In genomic region chr10:124640538-124641231, GRCh38 we compare ENCODE assay signal across 8 cellular contexts.
DNase-seq lines count a peak whose midpoint lies in the region; ATAC-seq lines count a peak whose summit lies in the region.

No MANE protein-coding gene starts in this region.

- intact Hi-C loops in activated T-helper 1 cell treated with anti-CD3 and anti-CD28 coated beads, Interleukin-12 subunit alpha, Interleukin-12 subunit beta, Interleukin-2, Interleukin-4 antibody, amounts not matched to agents 30 ng/mL and 10 ng/mL and 1 ng/mL, durations not matched to agents 14 hours and 24 hours and 36 hours (cut with micrococcal nuclease) = no loop called here

- no peaks in the 10 kb centered on the region for H3K9me3 Mint-ChIP-seq in activated T-helper 1 cell treated with anti-CD3 and anti-CD28 coated beads, Interleukin-12 subunit alpha, Interleukin-12 subunit beta, Interleukin-2, Interleukin-4 antibody, amounts not matched to agents 30 ng/mL and 10 ng/mL and 1 ng/mL, durations not matched to agents 14 hours and 24 hours and 36 hours

- no peak for DNase-seq in activated T-helper 1 cell treated with anti-CD3 and anti-CD28 coated beads, Interleukin-12 subunit alpha, Interleukin-12 subunit beta, Interleukin-2, Interleukin-4 antibody, amounts not matched to agents 30 ng/mL and 10 ng/mL and 1 ng/mL, durations not matched to agents 14 hours and 24 hours and 36 hours (ENCODE audit: low spot score)
- no peak for DNase-seq in ACHN
- DNase-seq in DMS 273 treated with DMSO at 0.1 percent for 48 hours (lab: John Stamatoyannopoulos, UW) = no peak
- DNase-seq in stimulated activated CD4-positive, alpha-beta T cell treated with anti-CD3 and anti-CD28 coated beads, Interleukin-4, amount 100 ng/mL, for 1 hour = no peak
- no peak for DNase-seq in LoVo (ENCODE audit: low spot score)

- ATAC-seq in GM18873 (IDR thresholded peaks at IDR 0.05; ENCODE audit: low FRiP score, unreplicated experiment) (peak; percentile 33), HG03060 (IDR thresholded peaks at IDR 0.05; ENCODE audit: low read depth, unreplicated experiment) (peak; percentile 30)

- in situ Hi-C loops in ACHN (cut with HindIII; ENCODE audit: low pct_ligation_motif_present, low pct_unique_long_range_greater_than_20kb, low sequenced_read_pairs) = no loop called here

- H3K9me3 ChIP-seq in mononuclear cell (ENCODE audit: low read depth, low read length) = no peaks in the 10 kb centered on the region

- peak overlapping the region; percentile 77 for H3K27ac Mint-ChIP-seq in activated T-helper 1 cell treated with anti-CD3 and anti-CD28 coated beads, Interleukin-12 subunit alpha, Interleukin-12 subunit beta, Interleukin-2, Interleukin-4 antibody, amounts not matched to agents 30 ng/mL and 10 ng/mL and 1 ng/mL, durations not matched to agents 14 hours and 24 hours and 36 hours

- no peaks in the 10 kb centered on the region for H3K27me3 Mint-ChIP-seq in activated T-helper 1 cell treated with anti-CD3 and anti-CD28 coated beads, Interleukin-12 subunit alpha, Interleukin-12 subunit beta, Interleukin-2, Interleukin-4 antibody, amounts not matched to agents 30 ng/mL and 10 ng/mL and 1 ng/mL, durations not matched to agents 14 hours and 24 hours and 36 hours (ENCODE audit: insufficient read depth)

- peak overlapping the region; percentile 0 for H3K4me3 ChIP-seq in mononuclear cell (ENCODE audit: low read length)

- peak overlapping the region; percentile 46 for H3K4me3 Mint-ChIP-seq in activated T-helper 1 cell treated with anti-CD3 and anti-CD28 coated beads, Interleukin-12 subunit alpha, Interleukin-12 subunit beta, Interleukin-2, Interleukin-4 antibody, amounts not matched to agents 30 ng/mL and 10 ng/mL and 1 ng/mL, durations not matched to agents 14 hours and 24 hours and 36 hours

- H3K27me3 ChIP-seq in mononuclear cell (ENCODE audit: insufficient read depth, low read length) = no peaks in the 10 kb centered on the region

- H3K4me1 Mint-ChIP-seq in activated T-helper 1 cell treated with anti-CD3 and anti-CD28 coated beads, Interleukin-12 subunit alpha, Interleukin-12 subunit beta, Interleukin-2, Interleukin-4 antibody, amounts not matched to agents 30 ng/mL and 10 ng/mL and 1 ng/mL, durations not matched to agents 14 hours and 24 hours and 36 hours (ENCODE audit: low read depth) = peaks cover 55% of the 10 kb centered on the region

- peaks cover 12% of the 10 kb centered on the region for H3K36me3 Mint-ChIP-seq in activated T-helper 1 cell treated with anti-CD3 and anti-CD28 coated beads, Interleukin-12 subunit alpha, Interleukin-12 subunit beta, Interleukin-2, Interleukin-4 antibody, amounts not matched to agents 30 ng/mL and 10 ng/mL and 1 ng/mL, durations not matched to agents 14 hours and 24 hours and 36 hours (ENCODE audit: low read depth)

- H3K4me1 ChIP-seq in mononuclear cell (ENCODE audit: insufficient read depth, low read length) = peaks cover 95% of the 10 kb centered on the region
